Comparison of ENCODE assay signal across 16 cellular contexts in genomic region chr22:48845356-48845936, GRCh38.
"Had no signal": no experiment of that assay in that cellular context is flagged by ENCODE, and none has a peak within 500 bp of the region (broad histone marks: within the 10 kb centered on the region; RNA-seq: fewer than 3 reads in every experiment).

No MANE protein-coding gene starts in this region.

- ATAC-seq: activated CD4-positive, alpha-beta T cell treated with anti-CD3 and anti-CD28 coated beads for 36 hours; activated CD8-positive, alpha-beta memory T cell treated with anti-CD3 and anti-CD28 coated beads, Interleukin-2, amount 10 ng/mL, durations not matched to agents 7 days and 5 days; gastroesophageal sphincter; heart right ventricle; left lung; naive thymus-derived CD8-positive, alpha-beta T cell had no signal

- H3K4me3 ChIP-seq: cardiac muscle cell, colonic mucosa, gastroesophageal sphincter, heart right ventricle, left lung, thyroid gland had no signal

- H3K9me3 ChIP-seq: colonic mucosa, gastroesophageal sphincter, heart right ventricle, left lung, neutrophil, thyroid gland had no signal

- H3K36me3 ChIP-seq: cardiac muscle cell, colonic mucosa, gastroesophageal sphincter, heart right ventricle, left lung, neutrophil, thyroid gland had no signal

- DNase-seq: activated CD4-positive, alpha-beta memory T cell treated with anti-CD3 and anti-CD28 coated beads for 36 hours; activated CD4-positive, alpha-beta T cell treated with anti-CD3 and anti-CD28 coated beads for 36 hours; activated CD8-positive, alpha-beta memory T cell treated with anti-CD3 and anti-CD28 coated beads, Interleukin-2, amount 10 ng/mL, durations not matched to agents 7 days and 5 days; activated effector memory CD4-positive, alpha-beta T cell treated with anti-CD3 and anti-CD28 coated beads, Interleukin-2, amount 50 U/mL, for 16 hours; activated T-cell treated with anti-CD3 and anti-CD28 coated beads, Interleukin-2, amount 50 U/mL, for 1 hour; colonic mucosa; heart right ventricle; naive thymus-derived CD8-positive, alpha-beta T cell; stimulated activated CD4-positive, alpha-beta T cell treated with anti-CD3 and anti-CD28 coated beads, Interleukin-12 subunit alpha, Interleukin-12 subunit beta, amount 100 ng/mL, for 4 hours; stimulated activated CD4-positive, alpha-beta T cell treated with anti-CD3 and anti-CD28 coated beads, Interleukin-2, amount 100 ng/mL, for 24 hours; thyroid gland had no signal

- H3K4me1 ChIP-seq: colonic mucosa, gastroesophageal sphincter, heart right ventricle, left lung, parathyroid adenoma, thyroid gland had no signal

- H3K27me3 ChIP-seq: cardiac muscle cell, colonic mucosa, neutrophil, thyroid gland had no signal

- H3K27ac ChIP-seq: cardiac muscle cell, colonic mucosa, gastroesophageal sphincter, heart right ventricle, left lung, neutrophil, parathyroid adenoma, thyroid gland had no signal
